ENCODE assay signal across 14 cellular contexts in the genomic region with DNA sequence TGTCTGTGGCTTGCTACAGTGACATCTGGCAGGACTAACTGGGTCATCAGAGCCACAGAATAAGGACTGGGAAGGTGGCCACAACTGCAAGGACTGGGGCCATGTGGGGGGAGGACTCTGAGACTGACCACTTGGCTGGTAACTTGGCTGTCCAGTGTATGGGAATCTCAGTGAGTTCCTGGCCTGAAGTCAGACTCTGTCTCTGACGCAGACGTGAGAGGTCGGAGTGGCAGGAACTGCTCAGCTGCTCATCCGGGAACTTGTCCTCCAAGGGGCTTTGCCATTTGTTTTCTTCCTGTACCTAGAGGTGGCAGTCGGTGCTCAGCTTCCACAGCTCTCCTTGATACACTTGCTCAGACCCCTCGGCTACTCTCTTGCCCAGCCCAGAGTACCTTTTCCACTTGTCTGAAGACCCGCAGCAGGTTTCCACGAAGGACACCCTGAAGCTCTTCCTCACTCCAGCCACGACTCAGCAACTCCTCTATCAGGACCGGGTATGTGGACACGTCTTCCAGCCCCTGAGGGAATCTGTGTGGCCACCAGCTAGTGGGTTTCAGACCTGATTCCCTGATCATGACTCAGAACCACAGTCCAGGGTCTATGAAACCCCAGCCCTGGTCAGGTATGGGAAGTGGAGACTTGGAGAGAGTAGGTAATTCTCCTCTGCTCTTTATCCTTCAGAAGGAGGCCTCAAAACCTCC. TPM values are rescaled to one million over a fixed set of nuclear protein-coding genes. Genes with fewer than 3 reads are reported as not detected.
DNase-seq lines count a peak whose midpoint lies in the region; ATAC-seq, FAIRE-seq and TF ChIP-seq lines count a peak whose summit lies in the region.
"Had no signal": no experiment of that assay in that cellular context is flagged by ENCODE, and none has a peak within 500 bp of the region (broad histone marks: within the 10 kb centered on the region; RNA-seq: fewer than 3 reads in every experiment).

No MANE protein-coding gene starts in this region.

- H3K27ac Mint-ChIP-seq in activated CD8-positive, alpha-beta T cell treated with anti-CD3 and anti-CD28 coated beads for 36 hours, result peak overlapping the region; percentile 26
- H3K27ac Mint-ChIP-seq in activated CD8-positive, alpha-beta T cell treated with anti-CD3 and anti-CD28 coated beads, Interleukin-2, amount 10 ng/mL, durations not matched to agents 7 days and 5 days, result no peak overlapping the region
- peak overlapping the region; percentile 66 for H3K27ac Mint-ChIP-seq in astrocyte (ENCODE audit: unreplicated experiment)

- no peaks in the 10 kb centered on the region for H3K9me3 ChIP-seq in astrocyte (ENCODE audit: insufficient read depth, low read depth, low read length)
- H3K9me3 ChIP-seq in skeletal muscle tissue (ENCODE audit: control insufficient read depth in 3 of 3, low read length in 3 of 3), result no peaks in the 10 kb centered on the region
- H3K9me3 ChIP-seq in tibial artery, result no peaks in the 10 kb centered on the region
- H3K9me3 ChIP-seq: gastroesophageal sphincter had no signal

- FAIRE-seq in astrocyte (lab: Jason Lieb, UNC), result no peak

- no peak overlapping the region for H3K4me3 Mint-ChIP-seq in activated CD8-positive, alpha-beta T cell treated with anti-CD3 and anti-CD28 coated beads for 36 hours
- no peak overlapping the region for H3K4me3 Mint-ChIP-seq in activated CD8-positive, alpha-beta T cell treated with anti-CD3 and anti-CD28 coated beads, Interleukin-2, amount 10 ng/mL, durations not matched to agents 7 days and 5 days
- H3K4me3 Mint-ChIP-seq in astrocyte (ENCODE audit: unreplicated experiment), result no peak overlapping the region

- H3K27me3 Mint-ChIP-seq in activated CD8-positive, alpha-beta T cell treated with anti-CD3 and anti-CD28 coated beads for 36 hours, result no peaks in the 10 kb centered on the region
- no peaks in the 10 kb centered on the region for H3K27me3 Mint-ChIP-seq in activated CD8-positive, alpha-beta T cell treated with anti-CD3 and anti-CD28 coated beads, Interleukin-2, amount 10 ng/mL, durations not matched to agents 7 days and 5 days (ENCODE audit: low read depth)
- peaks cover 40% of the 10 kb centered on the region for H3K27me3 Mint-ChIP-seq in astrocyte (ENCODE audit: low read depth, unreplicated experiment)

- H3K36me3 Mint-ChIP-seq in activated CD8-positive, alpha-beta T cell treated with anti-CD3 and anti-CD28 coated beads for 36 hours (ENCODE audit: low read depth), result no peaks in the 10 kb centered on the region
- H3K36me3 Mint-ChIP-seq in activated CD8-positive, alpha-beta T cell treated with anti-CD3 and anti-CD28 coated beads, Interleukin-2, amount 10 ng/mL, durations not matched to agents 7 days and 5 days (ENCODE audit: low read depth), result no peaks in the 10 kb centered on the region
- H3K36me3 Mint-ChIP-seq in astrocyte (ENCODE audit: low read depth, unreplicated experiment), result peaks cover 6% of the 10 kb centered on the region

- TF ChIP-seq CTCF in activated CD8-positive, alpha-beta T cell treated with anti-CD3 and anti-CD28 coated beads for 36 hours (IDR thresholded peaks at IDR 0.05), result no peak
- no peak for TF ChIP-seq CTCF in astrocyte (IDR thresholded peaks at IDR 0.05; ENCODE audit: insufficient read depth, low read depth, low read length)
- TF ChIP-seq CTCF in tibial artery (IDR thresholded peaks at IDR 0.05), result no peak

- no peak overlapping the region for H3K4me2 ChIP-seq in astrocyte (ENCODE audit: low read length)

- H3K4me3 ChIP-seq in astrocyte (ENCODE audit: insufficient read depth, low read depth, low read length) (no peak overlapping the region), skeletal muscle tissue (ENCODE audit: low read length in 3 of 3) (peak overlapping the region; percentile 67 to 75 (median 72)), tibial artery (no peak overlapping the region)
- H3K4me3 ChIP-seq: coronary artery, gastroesophageal sphincter, lung, skin epidermis had no signal

- H3K27me3 ChIP-seq in astrocyte (ENCODE audit: insufficient read depth, low read length), result no peaks in the 10 kb centered on the region
- H3K27me3 ChIP-seq in skeletal muscle tissue (ENCODE audit: control insufficient read depth in 3 of 3, insufficient read depth in 3 of 3, low read length in 3 of 3), result no peaks in the 10 kb centered on the region
- H3K27me3 ChIP-seq in tibial artery, result no peaks in the 10 kb centered on the region

- H3K4me1 ChIP-seq in astrocyte (ENCODE audit: insufficient read depth, low read length), result no peaks in the 10 kb centered on the region
- peaks cover 58 to 80% (median 73%) of the 10 kb centered on the region in 3 donors for H3K4me1 ChIP-seq in skeletal muscle tissue (ENCODE audit: control insufficient read depth in 3 of 3, insufficient read depth in 3 of 3, low read length in 3 of 3)
- H3K4me1 ChIP-seq in tibial artery, result no peaks in the 10 kb centered on the region

- no peaks in the 10 kb centered on the region for H3K36me3 ChIP-seq in astrocyte (ENCODE audit: insufficient read depth, low read length)
- H3K36me3 ChIP-seq in skeletal muscle tissue (ENCODE audit: control insufficient read depth in 3 of 3, insufficient read depth in 3 of 3, low read length in 3 of 3), result peaks cover 0 to 5% (median 3%) of the 10 kb centered on the region in 3 donors
- no peaks in the 10 kb centered on the region for H3K36me3 ChIP-seq in tibial artery
- H3K36me3 ChIP-seq: gastroesophageal sphincter had no signal

- no peaks in the 10 kb centered on the region for H3K9me3 Mint-ChIP-seq in activated CD8-positive, alpha-beta T cell treated with anti-CD3 and anti-CD28 coated beads for 36 hours
- H3K9me3 Mint-ChIP-seq in activated CD8-positive, alpha-beta T cell treated with anti-CD3 and anti-CD28 coated beads, Interleukin-2, amount 10 ng/mL, durations not matched to agents 7 days and 5 days (ENCODE audit: insufficient read depth), result no peaks in the 10 kb centered on the region
- peaks cover 2% of the 10 kb centered on the region for H3K9me3 Mint-ChIP-seq in astrocyte (ENCODE audit: unreplicated experiment)

- intact Hi-C loops in activated CD8-positive, alpha-beta T cell treated with anti-CD3 and anti-CD28 coated beads for 36 hours (cut with micrococcal nuclease), result no loop called here
- intact Hi-C loops in tibial artery (cut with DNase I; ENCODE audit: low total_unique reads), result no loop called here

- no peaks in the 10 kb centered on the region for H4K20me1 ChIP-seq in astrocyte (ENCODE audit: insufficient read depth, low read length)

- peak overlapping the region; percentile 3 for H2AFZ ChIP-seq in astrocyte (ENCODE audit: low read depth, low read length)

- peaks cover 25% of the 10 kb centered on the region for H3K4me1 Mint-ChIP-seq in activated CD8-positive, alpha-beta T cell treated with anti-CD3 and anti-CD28 coated beads for 36 hours (ENCODE audit: low read depth)
- H3K4me1 Mint-ChIP-seq in activated CD8-positive, alpha-beta T cell treated with anti-CD3 and anti-CD28 coated beads, Interleukin-2, amount 10 ng/mL, durations not matched to agents 7 days and 5 days (ENCODE audit: low read depth), result peaks cover 31% of the 10 kb centered on the region
- H3K4me1 Mint-ChIP-seq in astrocyte (ENCODE audit: low read depth, unreplicated experiment), result peaks cover 14% of the 10 kb centered on the region

- CTCF ChIA-PET in activated CD8-positive, alpha-beta T cell treated with anti-CD3 and anti-CD28 coated beads for 36 hours (lab: Charles Lee), result interaction anchor here (1.2 to 1.4 kb wide), 2 partner anchors 53 to 171 kb away, joined by 3 to 4 read pairs; no protein-coding TSS in a partner anchor
- CTCF ChIA-PET in activated CD8-positive, alpha-beta T cell treated with anti-CD3 and anti-CD28 coated beads, Interleukin-2, amount 10 ng/mL, durations not matched to agents 7 days and 5 days (lab: Charles Lee), result interaction anchor here (1.3 to 3.0 kb wide), 2 partner anchors 53 to 171 kb away, joined by 3 to 9 read pairs; no protein-coding TSS in a partner anchor

- H3K79me2 ChIP-seq in astrocyte (ENCODE audit: insufficient read depth, low read length), result no peaks in the 10 kb centered on the region

- H3K27ac ChIP-seq in astrocyte (ENCODE audit: low read depth, low read length) (no peak overlapping the region), skeletal muscle tissue (ENCODE audit: low read depth, low read length) (peak overlapping the region; percentile 97), tibial artery (no peak overlapping the region)
- H3K27ac ChIP-seq: gastroesophageal sphincter, skin epidermis had no signal

- DNase-seq in activated CD8-positive, alpha-beta T cell treated with anti-CD3 and anti-CD28 coated beads for 36 hours, result no peak
- no peak for DNase-seq in activated CD8-positive, alpha-beta T cell treated with anti-CD3 and anti-CD28 coated beads, Interleukin-2, amount 10 ng/mL, durations not matched to agents 7 days and 5 days
- no peak for DNase-seq in astrocyte (ENCODE audit: low read depth)
- DNase-seq in islet precursor cell, result peak; percentile 88
- no peak for DNase-seq in tibial artery
- no peak for DNase-seq in cerebellar cortex (ENCODE audit: low spot score)
- DNase-seq: DND-41, NCI-H1436 had no signal

- no peak for ATAC-seq in activated CD8-positive, alpha-beta T cell treated with anti-CD3 and anti-CD28 coated beads for 36 hours
- ATAC-seq in activated CD8-positive, alpha-beta T cell treated with anti-CD3 and anti-CD28 coated beads, Interleukin-2, amount 10 ng/mL, durations not matched to agents 7 days and 5 days, result no peak
- no peak for ATAC-seq in HG02852 (IDR thresholded peaks at IDR 0.05; ENCODE audit: unreplicated experiment)
- ATAC-seq: gastroesophageal sphincter had no signal

- H3K9ac ChIP-seq in astrocyte (ENCODE audit: low read length) (no peak overlapping the region), skeletal muscle tissue (ENCODE audit: low read depth in 1 of 3, low read length in 3 of 3) (peak overlapping the region; percentile 78 to 90 (median 88))

- POLR2A ChIA-PET in activated CD8-positive, alpha-beta T cell treated with anti-CD3 and anti-CD28 coated beads for 36 hours (lab: Charles Lee), result interaction anchor here (0.7 to 1.0 kb wide), 2 partner anchors 9 to 17 kb away, joined by 3 read pairs; no protein-coding TSS in a partner anchor
- POLR2A ChIA-PET in activated CD8-positive, alpha-beta T cell treated with anti-CD3 and anti-CD28 coated beads, Interleukin-2, amount 10 ng/mL, durations not matched to agents 7 days and 5 days (lab: Charles Lee), result interaction anchor here (0.9 kb wide), 1 partner anchor 35 kb away, joined by 3 read pairs; no protein-coding TSS in a partner anchor

RNA-seq across cellular contexts. Expression of gene DPEP3, which starts 7.3 kb away (rescaled TPM):
- under 1 TPM; 0.16 to 0.25 TPM for total RNA-seq in activated CD8-positive, alpha-beta T cell treated with anti-CD3 and anti-CD28 coated beads for 36 hours
- total RNA-seq in activated CD8-positive, alpha-beta T cell treated with anti-CD3 and anti-CD28 coated beads, Interleukin-2, amount 10 ng/mL, durations not matched to agents 7 days and 5 days, result not detected
- total RNA-seq in astrocyte, result not detected in 2 replicates
- total RNA-seq in skeletal muscle tissue, result not detected

RNA-seq across cellular contexts. Expression of gene DPEP2, which starts 11.7 kb away (rescaled TPM):
- 1 to 10 TPM; 2.9 TPM for total RNA-seq in activated CD8-positive, alpha-beta T cell treated with anti-CD3 and anti-CD28 coated beads for 36 hours
- total RNA-seq in activated CD8-positive, alpha-beta T cell treated with anti-CD3 and anti-CD28 coated beads, Interleukin-2, amount 10 ng/mL, durations not matched to agents 7 days and 5 days, result 1 to 10 TPM; 5.6 to 5.9 TPM
- total RNA-seq in astrocyte (not detected in 2 replicates), skeletal muscle tissue (1.0 TPM)

RNA-seq across cellular contexts. Expression of gene SLC12A4, which starts 19.2 kb away (rescaled TPM):
- total RNA-seq in activated CD8-positive, alpha-beta T cell treated with anti-CD3 and anti-CD28 coated beads for 36 hours, result 10 to 100 TPM; 32.5 to 38.0 TPM
- total RNA-seq in activated CD8-positive, alpha-beta T cell treated with anti-CD3 and anti-CD28 coated beads, Interleukin-2, amount 10 ng/mL, durations not matched to agents 7 days and 5 days, result 10 to 100 TPM; 42.5 TPM
- total RNA-seq in astrocyte (114 and 118 TPM in 2 replicates), skeletal muscle tissue (27.1 TPM)

RNA-seq across cellular contexts. Expression of gene DPEP2NB, which starts 28.1 kb away (rescaled TPM):
- not detected for total RNA-seq in activated CD8-positive, alpha-beta T cell treated with anti-CD3 and anti-CD28 coated beads for 36 hours
- not detected for total RNA-seq in activated CD8-positive, alpha-beta T cell treated with anti-CD3 and anti-CD28 coated beads, Interleukin-2, amount 10 ng/mL, durations not matched to agents 7 days and 5 days
- total RNA-seq in astrocyte (not detected in 2 replicates), skeletal muscle tissue (not detected)
- total RNA-seq: gastroesophageal sphincter, lung had no signal

RNA-seq across cellular contexts. Expression of gene DDX28, which starts 35.4 kb away (rescaled TPM):
- total RNA-seq in activated CD8-positive, alpha-beta T cell treated with anti-CD3 and anti-CD28 coated beads for 36 hours, result 10 to 100 TPM; 16.6 to 17.3 TPM
- total RNA-seq in activated CD8-positive, alpha-beta T cell treated with anti-CD3 and anti-CD28 coated beads, Interleukin-2, amount 10 ng/mL, durations not matched to agents 7 days and 5 days, result 10 to 100 TPM; 13.6 to 13.9 TPM
- total RNA-seq in astrocyte (5.5 and 6.2 TPM in 2 replicates), skeletal muscle tissue (14.1 TPM)

Comparison
In these comparisons a context has a peak if more than half of its experiments do, and no peak if none do; other contexts are left out.
1. H3K4me3 ChIP-seq: peak in skeletal muscle tissue (3 of 3); none in astrocyte (single experiment) and tibial artery (0 of 2).